27 cellular contexts compared by ENCODE assay signal in genomic region chr21:17238468-17238867, GRCh38.
"Had no signal": no experiment of that assay in that cellular context is flagged by ENCODE, and none has a peak within 500 bp of the region (broad histone marks: within the 10 kb centered on the region; RNA-seq: fewer than 3 reads in every experiment).

No MANE protein-coding gene starts in this region.

- DNase-seq: stimulated activated CD4-positive, alpha-beta T cell treated with anti-CD3 and anti-CD28 coated beads, Interleukin-2, amount 100 ng/mL, for 48 hours; stimulated activated CD4-positive, alpha-beta T cell treated with anti-CD3 and anti-CD28 coated beads, Interleukin-4, amount 100 ng/mL, for 1 hour; stimulated activated CD4-positive, alpha-beta T cell treated with anti-CD3 and anti-CD28 coated beads, Interleukin-4, amount 100 ng/mL, for 24 hours; stimulated activated CD4-positive, alpha-beta T cell treated with anti-CD3 and anti-CD28 coated beads, Interleukin-4, amount 100 ng/mL, for 4 hours; stimulated activated CD8-positive, alpha-beta memory T cell treated with anti-CD3 and anti-CD28 coated beads, Interleukin-4, amount 100 ng/mL, for 48 hours; stimulated activated naive B cell treated with anti-CD40 and anti-IgM and Interleukin-4, amounts not matched to agents 10 μg/mL and 1 μg/mL and 100 μg/mL, for 72 hours; stimulated activated naive CD4-positive, alpha-beta T cell; stimulated activated naive CD4-positive, alpha-beta T cell treated with Interleukin-2 at 50 U/mL for 16 hours; stimulated activated naive CD8-positive, alpha-beta T cell treated with anti-CD3 and anti-CD28 coated beads, Interleukin-15, amount 100 ng/mL, for 72 hours; stimulated activated naive CD8-positive, alpha-beta T cell treated with anti-CD3 and anti-CD28 coated beads, Interleukin-15, Interleukin-2, amounts not matched to agents 100 U/mL and 50 U/mL, for 24 hours; stomach; substantia nigra; testis; thyroid gland; tibial artery; transverse colon; trophoblast cell; upper lobe of left lung; upper lobe of right lung; uterus had no signal

- H3K4me1 ChIP-seq: stomach, suprapubic skin, testis, thyroid gland, tibial artery, tibial nerve, transverse colon, upper lobe of left lung, upper lobe of right lung, uterus, vagina had no signal

- ATAC-seq: stimulated activated effector memory CD8-positive, alpha-beta T cell treated with anti-CD3 and anti-CD28 coated beads, Interleukin-12 subunit alpha, Interleukin-12 subunit beta, amount 100 ng/mL, for 72 hours; stimulated activated memory B cell treated with anti-CD40 and anti-IgM and Interleukin-4, amounts not matched to agents 10 μg/mL and 1 μg/mL and 100 μg/mL, for 72 hours; stimulated activated naive B cell treated with anti-CD40 and anti-IgM and Interleukin-4, amounts not matched to agents 10 μg/mL and 1 μg/mL and 100 μg/mL, for 72 hours; stimulated activated naive CD8-positive, alpha-beta T cell treated with anti-CD3 and anti-CD28 coated beads, Interleukin-15, amount 100 ng/mL, for 72 hours; stimulated activated naive CD8-positive, alpha-beta T cell treated with anti-CD3 and anti-CD28 coated beads, Interleukin-15, Interleukin-2, amounts not matched to agents 100 U/mL and 50 U/mL, for 24 hours; upper lobe of right lung had no signal

- H3K9me3 ChIP-seq: suprapubic skin, testis, thoracic aorta, thyroid gland, tibial artery, tibial nerve, transverse colon, upper lobe of left lung, upper lobe of right lung, uterus, vagina had no signal

- H3K27me3 ChIP-seq: stomach, suprapubic skin, testis, thyroid gland, tibial artery, tibial nerve, transverse colon, upper lobe of left lung, upper lobe of right lung, uterus, vagina had no signal

- H3K36me3 ChIP-seq: stomach, suprapubic skin, thoracic aorta, thyroid gland, tibial artery, tibial nerve, transverse colon, upper lobe of left lung, upper lobe of right lung, uterus, vagina had no signal

- H3K4me3 ChIP-seq: stomach, suprapubic skin, testis, thoracic aorta, thyroid gland, tibial artery, tibial nerve, transverse colon, upper lobe of left lung, upper lobe of right lung, uterus, vagina had no signal

- FAIRE-seq: urothelium cell line had no signal

- H3K27ac ChIP-seq: stomach, suprapubic skin, testis, thoracic aorta, thyroid gland, tibial artery, tibial nerve, transverse colon, upper lobe of left lung, upper lobe of right lung, uterus, vagina had no signal
